In the genomic region with DNA sequence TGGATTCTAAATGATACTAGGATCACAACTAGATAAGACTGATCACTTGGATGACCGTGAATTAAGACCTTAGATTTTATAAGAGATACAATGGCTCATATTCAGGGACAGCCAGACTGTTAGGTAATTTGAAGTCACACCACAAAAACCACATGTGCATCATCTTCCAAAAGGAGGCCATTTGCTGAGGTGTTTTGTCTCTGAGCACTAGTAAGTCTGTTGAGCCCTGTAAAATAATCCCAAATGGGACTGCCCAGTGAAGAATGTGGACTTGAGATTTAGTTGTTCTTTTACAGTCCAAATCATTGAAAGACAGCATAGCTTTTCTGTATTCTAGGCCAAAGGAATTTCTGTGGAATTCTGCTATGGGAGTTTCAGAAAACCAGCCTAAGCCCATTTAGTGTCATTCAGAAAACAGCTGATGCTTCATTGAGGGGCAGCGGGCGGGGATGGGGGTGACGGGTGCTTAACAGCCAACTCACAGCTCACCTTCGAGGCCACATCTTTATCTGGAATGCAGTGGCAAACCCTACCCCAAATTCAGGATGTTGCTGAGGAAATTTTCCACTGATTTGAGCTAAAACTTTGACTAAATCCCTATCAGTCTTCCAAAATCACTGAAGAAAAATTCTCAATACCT, we compare ENCODE assay signal across 18 cellular contexts.
DNase-seq lines count a peak whose midpoint lies in the region; ATAC-seq and TF ChIP-seq lines count a peak whose summit lies in the region.
"Had no signal": no experiment of that assay in that cellular context is flagged by ENCODE, and none has a peak within 500 bp of the region (broad histone marks: within the 10 kb centered on the region; RNA-seq: fewer than 3 reads in every experiment).

No MANE protein-coding gene starts in this region.

- H3K36me3 ChIP-seq in aorta (ENCODE audit: control insufficient read depth in 1 of 2, insufficient read depth in 2 of 2, low read length in 1 of 2) (peaks cover 0 to 2% of the 10 kb centered on the region in 2 donors), tibial artery (peaks cover 0 to 7% (median 4%) of the 10 kb centered on the region in 3 donors)
- H3K36me3 ChIP-seq: transverse colon had no signal

- in situ Hi-C loops in SK-MEL-5 (cut with HindIII; ENCODE audit: low pct_unique_long_range_greater_than_20kb, low sequenced_read_pairs): no loop called here

- H3K27me3 ChIP-seq in aorta (ENCODE audit: control insufficient read depth in 1 of 2, insufficient read depth in 2 of 2, low read length in 1 of 2) (no peaks in the 10 kb centered on the region), tibial artery (no peaks in the 10 kb centered on the region)
- H3K27me3 ChIP-seq: transverse colon had no signal

- TF ChIP-seq CTCF in fibroblast of mammary gland (conservative IDR thresholded peaks at IDR 0.05; ENCODE audit: control insufficient read depth, insufficient read depth, low read depth, low read length) (no peak), tibial artery (IDR thresholded peaks at IDR 0.05) (no peak)

- H3K4me1 ChIP-seq in aorta (ENCODE audit: control insufficient read depth in 1 of 2, insufficient read depth in 2 of 2, low read length in 2 of 2) (peaks cover 0 to 2% of the 10 kb centered on the region in 2 donors), tibial artery (peaks cover 0 to 16% (median 3%) of the 10 kb centered on the region in 4 donors)

- H3K4me3 ChIP-seq in fibroblast of mammary gland (ENCODE audit: control insufficient read depth, low read depth, low read length) (no peak overlapping the region), aorta (ENCODE audit: low read length in 2 of 2) (no peak overlapping the region), tibial artery (no peak overlapping the region)
- H3K4me3 ChIP-seq: transverse colon had no signal

- WGBS in aorta, 2 donors: 78 to 82% methylated on average over 5 of the region's 5 CpGs

- H3K4me3 Mint-ChIP-seq in stimulated activated effector memory CD8-positive, alpha-beta T cell treated with anti-CD3 and anti-CD28 coated beads, Interleukin-12 subunit alpha, Interleukin-12 subunit beta, amount 100 ng/mL, for 72 hours: no peak overlapping the region
- H3K4me3 Mint-ChIP-seq: naive thymus-derived CD8-positive, alpha-beta T cell; T-helper 1 cell treated with Interleukin-12 subunit alpha and Interleukin-12 subunit beta and Interleukin-4 antibody, amounts not matched to agents 30 μg/mL and 1 μg/mL, for 36 hours had no signal

- peak; percentile 27 for DNase-seq in NOMO-1 treated with DMSO at 0.1 percent for 48 hours (lab: John Stamatoyannopoulos, UW; ENCODE audit: unreplicated experiment)
- no peak for DNase-seq in NOMO-1 treated with dmso at 0.1 percent for 144 hours (lab: John Stamatoyannopoulos, UW; ENCODE audit: unreplicated experiment)
- DNase-seq in SK-MEL-5 (ENCODE audit: low read depth, low spot score): peak; percentile 36
- DNase-seq in fibroblast of mammary gland (ENCODE audit: low read depth): peak; percentile 71
- DNase-seq in stimulated activated effector memory CD8-positive, alpha-beta T cell treated with anti-CD3 and anti-CD28 coated beads, Interleukin-12 subunit alpha, Interleukin-12 subunit beta, amount 100 ng/mL, for 72 hours (ENCODE audit: low spot score in 2 of 2): no peak
- DNase-seq in aorta: no peak
- DNase-seq in DMS153 (lab: John Stamatoyannopoulos, UW): no peak
- no peak for DNase-seq in tibial artery
- DNase-seq: 8988T; activated CD8-positive, alpha-beta memory T cell treated with anti-CD3 and anti-CD28 coated beads, Interleukin-2, amount 50 U/mL, for 4 hours; activated naive CD4-positive, alpha-beta T cell treated with anti-CD3 and anti-CD28 coated beads, Interleukin-2, amount 50 U/mL, for 16 hours; hippocampal formation; naive thymus-derived CD8-positive, alpha-beta T cell; NCI-H1105; retina; stimulated activated CD8-positive, alpha-beta memory T cell treated with anti-CD3 and anti-CD28 coated beads, Interleukin-4, amount 100 ng/mL, for 48 hours; transverse colon had no signal

- H3K27ac ChIP-seq in aorta (ENCODE audit: low read depth in 1 of 2, low read length in 2 of 2) (peak overlapping the region in 1 of 2 donors; percentile 28), tibial artery (no peak overlapping the region)
- H3K27ac ChIP-seq: transverse colon had no signal

- H3K27ac Mint-ChIP-seq in stimulated activated effector memory CD8-positive, alpha-beta T cell treated with anti-CD3 and anti-CD28 coated beads, Interleukin-12 subunit alpha, Interleukin-12 subunit beta, amount 100 ng/mL, for 72 hours: no peak overlapping the region
- H3K27ac Mint-ChIP-seq: naive thymus-derived CD8-positive, alpha-beta T cell; T-helper 1 cell treated with Interleukin-12 subunit alpha and Interleukin-12 subunit beta and Interleukin-4 antibody, amounts not matched to agents 30 μg/mL and 1 μg/mL, for 36 hours had no signal

- H3K36me3 Mint-ChIP-seq in stimulated activated effector memory CD8-positive, alpha-beta T cell treated with anti-CD3 and anti-CD28 coated beads, Interleukin-12 subunit alpha, Interleukin-12 subunit beta, amount 100 ng/mL, for 72 hours: no peaks in the 10 kb centered on the region
- H3K36me3 Mint-ChIP-seq: naive thymus-derived CD8-positive, alpha-beta T cell had no signal

- no peaks in the 10 kb centered on the region for H3K9me3 Mint-ChIP-seq in stimulated activated effector memory CD8-positive, alpha-beta T cell treated with anti-CD3 and anti-CD28 coated beads, Interleukin-12 subunit alpha, Interleukin-12 subunit beta, amount 100 ng/mL, for 72 hours

- peak; percentile 55 for ATAC-seq in stimulated activated effector memory CD8-positive, alpha-beta T cell treated with anti-CD3 and anti-CD28 coated beads, Interleukin-12 subunit alpha, Interleukin-12 subunit beta, amount 100 ng/mL, for 72 hours
- ATAC-seq in aorta (ENCODE audit: low FRiP score): no peak
- ATAC-seq: naive thymus-derived CD8-positive, alpha-beta T cell had no signal

- peaks cover 6% of the 10 kb centered on the region for H3K4me1 Mint-ChIP-seq in stimulated activated effector memory CD8-positive, alpha-beta T cell treated with anti-CD3 and anti-CD28 coated beads, Interleukin-12 subunit alpha, Interleukin-12 subunit beta, amount 100 ng/mL, for 72 hours

- H3K9me3 ChIP-seq in aorta (ENCODE audit: control insufficient read depth, low read length) (no peaks in the 10 kb centered on the region), tibial artery (no peaks in the 10 kb centered on the region)
- H3K9me3 ChIP-seq: transverse colon had no signal

- intact Hi-C loops in aorta (cut with DNase I): loop anchor here in 1 of 2 donors (5.0 kb wide), 1 partner anchor 40 kb away; no protein-coding TSS in a partner anchor
- intact Hi-C loops in tibial artery (cut with DNase I; ENCODE audit: low total_unique reads): no loop called here

Comparison
In these comparisons a context has a peak if more than half of its experiments do, and no peak if none do; other contexts are left out.
1. DNase-seq: peak in NOMO-1 treated with DMSO at 0.1 percent for 48 hours (single experiment), SK-MEL-5 (single experiment) and fibroblast of mammary gland (single experiment); none in NOMO-1 treated with dmso at 0.1 percent for 144 hours (single experiment), stimulated activated effector memory CD8-positive, alpha-beta T cell treated with anti-CD3 and anti-CD28 coated beads, Interleukin-12 subunit alpha, Interleukin-12 subunit beta, amount 100 ng/mL, for 72 hours (0 of 2), aorta (0 of 2), DMS153 (single experiment) and tibial artery (0 of 2).